14 cellular contexts compared by ENCODE assay signal in genomic region chr12:13443028-13443427, GRCh38.
DNase-seq lines count a peak whose midpoint lies in the region; ATAC-seq and TF ChIP-seq lines count a peak whose summit lies in the region.
"Had no signal": no experiment of that assay in that cellular context is flagged by ENCODE, and none has a peak within 500 bp of the region (broad histone marks: within the 10 kb centered on the region; RNA-seq: fewer than 3 reads in every experiment).

No MANE protein-coding gene starts in this region.

- no peaks in the 10 kb centered on the region for H3K36me3 ChIP-seq in right atrium auricular region
- H3K36me3 ChIP-seq in gastroesophageal sphincter = no peaks in the 10 kb centered on the region
- H3K36me3 ChIP-seq in subcutaneous abdominal adipose tissue (ENCODE audit: control insufficient read depth in 5 of 5, insufficient read depth in 5 of 5, low read length in 5 of 5) = no peaks in the 10 kb centered on the region

- H3K27ac ChIP-seq in right atrium auricular region = peak overlapping the region; percentile 11 to 57
- H3K27ac ChIP-seq in VCaP = 0 out of 2 replicates have a peak overlapping the region, but pooled peaks have one; percentile 5
- H3K27ac ChIP-seq in gastroesophageal sphincter = peak overlapping the region in 3 of 4 donors; percentile 31 to 46 (median 42)
- peak overlapping the region; percentile 83 for H3K27ac ChIP-seq in subcutaneous abdominal adipose tissue (ENCODE audit: low read depth, low read length)

- DNase-seq in right atrium auricular region (ENCODE audit: low spot score) (no peak), Right ventricle myocardium superior (no peak), GM19240 (ENCODE audit: insufficient read length, low spot score) (no peak), hepatic stellate cell (ENCODE audit: low spot score) (no peak)
- DNase-seq: C1 segment of cervical spinal cord; CD8-positive, alpha-beta T cell; COR-L47; DMS53; GF-D8; HCEC 1CT; HFFc6 had no signal

- peaks cover 0 to 5% of the 10 kb centered on the region in 2 donors for H3K9me3 ChIP-seq in right atrium auricular region
- H3K9me3 ChIP-seq in gastroesophageal sphincter = no peaks in the 10 kb centered on the region
- H3K9me3 ChIP-seq in subcutaneous abdominal adipose tissue (ENCODE audit: control insufficient read depth in 5 of 5, low read length in 5 of 5) = no peaks in the 10 kb centered on the region

- no peak for TF ChIP-seq EP300 in gastroesophageal sphincter (IDR thresholded peaks at IDR 0.05)

- no peak for ATAC-seq in Right ventricle myocardium superior (ENCODE audit: poor library complexity)
- peak; percentile 17 for ATAC-seq in gastroesophageal sphincter
- ATAC-seq: CD8-positive, alpha-beta T cell had no signal

- H3K4me1 ChIP-seq in right atrium auricular region (no peaks in the 10 kb centered on the region), gastroesophageal sphincter (peaks cover 0 to 10% (median 8%) of the 10 kb centered on the region in 3 donors), subcutaneous abdominal adipose tissue (ENCODE audit: control insufficient read depth in 5 of 5, insufficient read depth in 5 of 5, low read length in 5 of 5) (peaks cover 6 to 41% (median 26%) of the 10 kb centered on the region in 5 donors)

- no peak overlapping the region for H3K4me3 ChIP-seq in right atrium auricular region
- H3K4me3 ChIP-seq in gastroesophageal sphincter = no peak overlapping the region
- no peak overlapping the region for H3K4me3 ChIP-seq in subcutaneous abdominal adipose tissue (ENCODE audit: low read depth in 1 of 5, low read length in 5 of 5)

- intact Hi-C loops in Right ventricle myocardium superior (cut with DNase I) = no loop called here

- TF ChIP-seq CTCF in right atrium auricular region (IDR thresholded peaks at IDR 0.05) = no peak
- TF ChIP-seq CTCF in VCaP (conservative IDR thresholded peaks at IDR 0.05) = no peak
- no peak for TF ChIP-seq CTCF in gastroesophageal sphincter (IDR thresholded peaks at IDR 0.05)

- WGBS in gastroesophageal sphincter (ENCODE audit: low coverage in 1 of 2), 2 donors = 59 to 80% methylated on average over 1 to 2 of the region's 2 CpGs

- no peak for TF ChIP-seq POLR2A in gastroesophageal sphincter (IDR thresholded peaks at IDR 0.05)

- H3K9ac ChIP-seq in subcutaneous abdominal adipose tissue (ENCODE audit: low read length in 5 of 5) = peak overlapping the region in 4 of 5 donors; percentile 8 to 62 (median 32)

- no peaks in the 10 kb centered on the region for H3K27me3 ChIP-seq in right atrium auricular region
- H3K27me3 ChIP-seq in gastroesophageal sphincter = peaks cover 6% of the 10 kb centered on the region
- H3K27me3 ChIP-seq in subcutaneous abdominal adipose tissue (ENCODE audit: control insufficient read depth in 5 of 5, insufficient read depth in 4 of 5, low read length in 5 of 5) = no peaks in the 10 kb centered on the region

Comparison
In these comparisons a context has a peak if more than half of its experiments do, and no peak if none do; other contexts are left out.
1. H3K27ac ChIP-seq: peak in every context shown above with its lines; median percentile 83 in subcutaneous abdominal adipose tissue; 42 in gastroesophageal sphincter; 34 in right atrium auricular region; 5 in VCaP.